Comparison of ENCODE assay signal across 10 cellular contexts in genomic region chr1:89546082-89546889, GRCh38. TPM values are rescaled to one million over a fixed set of nuclear protein-coding genes. Genes with fewer than 3 reads are reported as not detected.
DNase-seq lines count a peak whose midpoint lies in the region; ATAC-seq and TF ChIP-seq lines count a peak whose summit lies in the region.
"Had no signal": no experiment of that assay in that cellular context is flagged by ENCODE, and none has a peak within 500 bp of the region (broad histone marks: within the 10 kb centered on the region; RNA-seq: fewer than 3 reads in every experiment).

No MANE protein-coding gene starts in this region.

- intact Hi-C loops in heart left ventricle (cut with DNase I), result no loop called here
- intact Hi-C loops in cardiac septum (cut with DNase I), result no loop called here
- intact Hi-C loops in vagina (cut with DNase I), result no loop called here

- H3K27me3 ChIP-seq in heart left ventricle, result no peaks in the 10 kb centered on the region
- H3K27me3 ChIP-seq in vagina, result no peaks in the 10 kb centered on the region

- H3K4me3 ChIP-seq in heart left ventricle, result no peak overlapping the region
- no peak overlapping the region for H3K4me3 ChIP-seq in foreskin fibroblast (ENCODE audit: low read depth in 1 of 2, low read length in 2 of 2)
- H3K4me3 ChIP-seq in vagina, result no peak overlapping the region

- H3K36me3 Mint-ChIP-seq in activated T-helper 17 cell treated with anti-CD3 and anti-CD28 coated beads, Interleukin-2, amount 50 U/mL, for 72 hours (ENCODE audit: low read depth), result peaks cover 75% of the 10 kb centered on the region
- H3K36me3 Mint-ChIP-seq in type B pancreatic cell, result no peaks in the 10 kb centered on the region

- peak overlapping the region in 2 of 12 donors; percentile 6 to 64 for H3K27ac ChIP-seq in heart left ventricle
- peak overlapping the region; percentile 9 for H3K27ac ChIP-seq in vagina
- H3K27ac ChIP-seq: HL-60 had no signal

- H3K9me3 ChIP-seq in heart left ventricle (no peaks in the 10 kb centered on the region), vagina (no peaks in the 10 kb centered on the region)

- DNase-seq in heart left ventricle (no peak), cardiac septum (ENCODE audit: low spot score) (no peak), foreskin fibroblast (peak; percentile 40 to 71), vagina (ENCODE audit: extremely low spot score in 2 of 2) (no peak), type B pancreatic cell (ENCODE audit: extremely low spot score, unreplicated experiment) (no peak), DMS153 (lab: John Stamatoyannopoulos, UW) (no peak), NCI-H146 (lab: John Stamatoyannopoulos, UW) (no peak)
- DNase-seq: COR-L47 had no signal

- peak; percentile 29 to 71 (median 46) for ATAC-seq in heart left ventricle
- ATAC-seq in activated T-helper 17 cell treated with anti-CD3 and anti-CD28 coated beads, Interleukin-2, amount 50 U/mL, for 72 hours (replicated peaks), result peak; percentile 61

- H3K36me3 ChIP-seq in heart left ventricle (no peaks in the 10 kb centered on the region), vagina (no peaks in the 10 kb centered on the region)

- peak overlapping the region; percentile 50 for H3K4me3 Mint-ChIP-seq in activated T-helper 17 cell treated with anti-CD3 and anti-CD28 coated beads, Interleukin-2, amount 50 U/mL, for 72 hours
- H3K4me3 Mint-ChIP-seq in type B pancreatic cell, result no peak overlapping the region

- TF ChIP-seq CTCF in heart left ventricle (IDR thresholded peaks at IDR 0.05) (no peak), foreskin fibroblast (IDR thresholded peaks at IDR 0.05; ENCODE audit: low read depth, low read length) (no peak), vagina (IDR thresholded peaks at IDR 0.05) (no peak), type B pancreatic cell (conservative IDR thresholded peaks at IDR 0.05) (no peak)

- no peaks in the 10 kb centered on the region for H3K27me3 Mint-ChIP-seq in activated T-helper 17 cell treated with anti-CD3 and anti-CD28 coated beads, Interleukin-2, amount 50 U/mL, for 72 hours
- H3K27me3 Mint-ChIP-seq in type B pancreatic cell, result no peaks in the 10 kb centered on the region

- H3K27ac Mint-ChIP-seq in activated T-helper 17 cell treated with anti-CD3 and anti-CD28 coated beads, Interleukin-2, amount 50 U/mL, for 72 hours, result peak overlapping the region; percentile 87
- H3K27ac Mint-ChIP-seq in type B pancreatic cell, result no peak overlapping the region

- H3K4me1 Mint-ChIP-seq in activated T-helper 17 cell treated with anti-CD3 and anti-CD28 coated beads, Interleukin-2, amount 50 U/mL, for 72 hours, result peaks cover 54% of the 10 kb centered on the region
- H3K4me1 Mint-ChIP-seq in type B pancreatic cell (ENCODE audit: unreplicated experiment), result no peaks in the 10 kb centered on the region

- TF ChIP-seq POLR2A in heart left ventricle (IDR thresholded peaks at IDR 0.05) (peak in 1 of 2 donors; percentile 10), vagina (IDR thresholded peaks at IDR 0.05) (no peak)

- whole genome bisulfite sequencing in heart left ventricle, 4 donors, result 87 to 97% (median 94%) methylated on average over 3 of the region's 3 CpGs

- peaks cover 3 to 54% (median 34%) of the 10 kb centered on the region in 12 donors for H3K4me1 ChIP-seq in heart left ventricle
- peaks cover 36% of the 10 kb centered on the region for H3K4me1 ChIP-seq in vagina

- H3K9me3 Mint-ChIP-seq in activated T-helper 17 cell treated with anti-CD3 and anti-CD28 coated beads, Interleukin-2, amount 50 U/mL, for 72 hours, result no peaks in the 10 kb centered on the region
- no peaks in the 10 kb centered on the region for H3K9me3 Mint-ChIP-seq in type B pancreatic cell

RNA-seq across cellular contexts. Expression of gene LRRC8B, which starts 21.7 kb away (rescaled TPM):
- total RNA-seq in heart left ventricle (10 to 100 TPM in 1 of 9 donors, 1 to 10 TPM in 8; 3.4 to 10.4 (median 5.0) TPM), cardiac septum (4.5 TPM), vagina (9.8 TPM), type B pancreatic cell (ENCODE audit: low replicate concordance) (12.2 and 13.1 TPM in 2 replicates)
- 1 to 10 TPM in 1 of 2 donors, under 1 TPM in 1; 0.91 to 4.7 TPM for polyA plus RNA-seq in heart left ventricle
- total RNA-seq in activated T-helper 17 cell treated with anti-CD3 and anti-CD28 coated beads, Interleukin-2, amount 50 U/mL, for 72 hours, result 10 to 100 TPM; 16.3 to 45.8 TPM

Comparison
In these comparisons a context has a peak if more than half of its experiments do, and no peak if none do; other contexts are left out.
1. DNase-seq: peak in foreskin fibroblast (2 of 2); none in heart left ventricle (0 of 5), cardiac septum (single experiment), vagina (0 of 2), type B pancreatic cell (single experiment), DMS153 (single experiment) and NCI-H146 (single experiment).